10 cellular contexts compared by ENCODE assay signal in genomic region chr5:16713386-16713928, GRCh38.
DNase-seq lines count a peak whose midpoint lies in the region; ATAC-seq and TF ChIP-seq lines count a peak whose summit lies in the region.
"Had no signal": no experiment of that assay in that cellular context is flagged by ENCODE, and none has a peak within 500 bp of the region (broad histone marks: within the 10 kb centered on the region; RNA-seq: fewer than 3 reads in every experiment).

No MANE protein-coding gene starts in this region.

- H3K9me3 ChIP-seq in ES-I3 (ENCODE audit: control insufficient read depth, insufficient read depth, low read length) (no peaks in the 10 kb centered on the region), trophoblast cell (ENCODE audit: insufficient read depth, low read depth, low read length) (no peaks in the 10 kb centered on the region)
- H3K9me3 ChIP-seq: testis had no signal

- no peak overlapping the region for H3K4ac ChIP-seq in trophoblast cell (ENCODE audit: low read depth, low read length)

- H3K4me1 Mint-ChIP-seq in glutamatergic neuron (ENCODE audit: low read depth, unreplicated experiment), result peaks cover 35% of the 10 kb centered on the region

- peak overlapping the region; percentile 38 for H2BK12ac ChIP-seq in trophoblast cell (ENCODE audit: low read length)

- peaks cover 3% of the 10 kb centered on the region for H3K27me3 Mint-ChIP-seq in glutamatergic neuron (ENCODE audit: unreplicated experiment)

- no CpG with 5 or more reads among the region's 14 CpGs for WGBS in trophoblast cell (ENCODE audit: extremely low coverage, insufficient coverage, insufficient read length)

- H4K8ac ChIP-seq in trophoblast cell (ENCODE audit: low read depth, low read length), result peak overlapping the region; percentile 34

- no peaks in the 10 kb centered on the region for H3K79me2 ChIP-seq in trophoblast cell (ENCODE audit: control insufficient read depth, insufficient read depth, low read length, poor library complexity)

- H3K36me3 ChIP-seq in ES-I3 (ENCODE audit: insufficient read depth, low read length) (peaks cover 21% of the 10 kb centered on the region), trophoblast cell (ENCODE audit: control insufficient read depth in 1 of 2, insufficient read depth in 2 of 2, low read length in 2 of 2) (peaks cover 13 to 22% of the 10 kb centered on the region in 2 experiments)

- peak overlapping the region; percentile 70 for H3K4me3 Mint-ChIP-seq in glutamatergic neuron (ENCODE audit: unreplicated experiment)

- no peak overlapping the region for H4K12ac ChIP-seq in trophoblast cell (ENCODE audit: low read depth, low read length)

- no peak overlapping the region for H2AK5ac ChIP-seq in trophoblast cell (ENCODE audit: low read length)

- ATAC-seq in SK-N-SH treated with all-trans-retinoic acid at 6 μM for 48 hours, result peak; percentile 63; the same call in 2 of the 3 replicates
- ATAC-seq in GM18861 (IDR thresholded peaks at IDR 0.05; ENCODE audit: unreplicated experiment), result no peak
- no peak for ATAC-seq in HG03039 (IDR thresholded peaks at IDR 0.05; ENCODE audit: unreplicated experiment)

- peaks cover 3% of the 10 kb centered on the region for H3K9me3 Mint-ChIP-seq in glutamatergic neuron (ENCODE audit: unreplicated experiment)

- H3K79me1 ChIP-seq in trophoblast cell (ENCODE audit: low read length), result peaks cover 4% of the 10 kb centered on the region

- peaks cover 4% of the 10 kb centered on the region for H3K36me3 Mint-ChIP-seq in glutamatergic neuron (ENCODE audit: unreplicated experiment)

- H3K9ac ChIP-seq in ES-I3 (ENCODE audit: low read depth, low read length) (peak overlapping the region; percentile 12), trophoblast cell (ENCODE audit: low read length) (no peak overlapping the region)

- H3K4me2 ChIP-seq in trophoblast cell (ENCODE audit: low read length), result peak overlapping the region; percentile 59

- DNase-seq in glutamatergic neuron (peak; percentile 70), trophoblast cell (no peak)
- no peak for DNase-seq in stimulated activated naive CD4-positive, alpha-beta T cell treated with Interleukin-2 at 50 U/mL for 16 hours (lab: John Stamatoyannopoulos, UW)
- no peak for DNase-seq in effector CD8-positive, alpha-beta T cell (lab: John Stamatoyannopoulos, UW)
- DNase-seq: NCI-H526 treated with DMSO at 0.1 percent for 48 hours, testis had no signal

- H3K27ac ChIP-seq in trophoblast cell (ENCODE audit: low read depth, low read length), result peak overlapping the region; percentile 49

- H2BK120ac ChIP-seq in trophoblast cell (ENCODE audit: insufficient read depth, low read length, poor library complexity), result peak overlapping the region; percentile 21

- no peak overlapping the region for H3K23ac ChIP-seq in trophoblast cell (ENCODE audit: low read length)

- H3K4me3 ChIP-seq in trophoblast cell (ENCODE audit: low read depth, low read length), result no peak overlapping the region
- H3K4me3 ChIP-seq: testis had no signal

- H3K4me1 ChIP-seq in ES-I3 (ENCODE audit: insufficient read depth, low read length), result peaks cover 34% of the 10 kb centered on the region
- H3K4me1 ChIP-seq in trophoblast cell (ENCODE audit: control insufficient read depth in 1 of 2, insufficient read depth in 2 of 2, low read length in 2 of 2), result peaks cover 3 to 4% of the 10 kb centered on the region in 2 experiments

- no peak for TF ChIP-seq CTCF in glutamatergic neuron (IDR thresholded peaks at IDR 0.05; ENCODE audit: partially characterized antibody, unreplicated experiment)

- H3K14ac ChIP-seq in trophoblast cell (ENCODE audit: low read length), result no peak overlapping the region

- H3K27ac Mint-ChIP-seq in glutamatergic neuron (ENCODE audit: unreplicated experiment), result peak overlapping the region; percentile 69

- H4K91ac ChIP-seq in trophoblast cell (ENCODE audit: low read depth, low read length), result no peak overlapping the region

- no peak overlapping the region for H2AFZ ChIP-seq in trophoblast cell (ENCODE audit: insufficient read depth, low read length, poor library complexity)

- H3K27me3 ChIP-seq in trophoblast cell (ENCODE audit: insufficient read depth, low read length), result no peaks in the 10 kb centered on the region
- H3K27me3 ChIP-seq: testis had no signal

- H3K18ac ChIP-seq in trophoblast cell (ENCODE audit: low read length), result no peak overlapping the region

- H2BK5ac ChIP-seq in trophoblast cell (ENCODE audit: low read depth, low read length, poor library complexity), result no peak overlapping the region

TF ChIP-seq in SK-N-SH treated with all-trans-retinoic acid at 6 μM for 48 hours, 23 proteins besides CTCF, POLR2A, EP300 and RAD21:
- TF ChIP-seq ZC3H10 (CRISPR knock-in tag; IDR thresholded peaks at IDR 0.05) (no peak), ZNF70 (CRISPR knock-in tag; IDR thresholded peaks at IDR 0.05) (no peak), ZFP3 (CRISPR knock-in tag; IDR thresholded peaks at IDR 0.05) (no peak), RARB (CRISPR knock-in tag; IDR thresholded peaks at IDR 0.05) (no peak), ZNF565 (CRISPR knock-in tag; conservative IDR thresholded peaks at IDR 0.05; ENCODE audit: low read depth) (no peak), OSR1 (CRISPR knock-in tag; IDR thresholded peaks at IDR 0.05) (no peak), TSHZ2 (CRISPR knock-in tag; IDR thresholded peaks at IDR 0.05) (no peak), GLIS3 (CRISPR knock-in tag; IDR thresholded peaks at IDR 0.05) (no peak), ISL1 (CRISPR knock-in tag; IDR thresholded peaks at IDR 0.05) (no peak), CSDC2 (CRISPR knock-in tag; IDR thresholded peaks at IDR 0.05) (no peak), PPARA (CRISPR knock-in tag; IDR thresholded peaks at IDR 0.05; ENCODE audit: borderline replicate concordance) (no peak)
